ENCODE assay signal across 10 cellular contexts in the genomic region with DNA sequence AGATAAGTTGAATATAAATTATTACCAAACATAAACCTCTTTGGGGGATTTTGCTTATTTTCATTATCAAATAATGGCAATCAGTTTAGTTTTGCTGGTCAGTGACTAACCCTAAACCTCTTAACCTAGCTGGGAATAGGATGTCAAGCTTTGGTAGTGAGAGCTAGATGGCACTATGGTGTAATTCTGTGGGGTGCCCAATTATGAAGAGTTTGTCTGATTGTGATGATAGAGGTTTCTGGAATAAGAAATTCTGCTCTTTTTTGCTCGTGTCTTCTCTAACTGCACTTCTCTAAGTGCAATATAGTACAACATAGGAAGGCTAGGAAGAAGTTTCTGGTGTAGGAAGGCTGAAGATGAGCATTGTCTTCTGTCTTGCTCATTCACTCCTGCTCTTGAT. TPM values are rescaled to one million over a fixed set of nuclear protein-coding genes. Genes with fewer than 3 reads are reported as not detected.
A peak's percentile ranks its signal among the peaks of the same experiment; 100 is the strongest.
DNase-seq lines count a peak whose midpoint lies in the region; ATAC-seq and TF ChIP-seq lines count a peak whose summit lies in the region.
"Had no signal": no experiment of that assay in that cellular context is flagged by ENCODE, and none has a peak within 500 bp of the region (broad histone marks: within the 10 kb centered on the region; RNA-seq: fewer than 3 reads in every experiment).

No MANE protein-coding gene starts in this region.

- TSS peak; percentile 71 for BruUV-seq in mammary epithelial cell (replicated peaks; lab: Mats Ljungman, UMichigan)

- dilution Hi-C loops in mammary epithelial cell (cut with HindIII; ENCODE audit: low sequenced_read_pairs) = loop anchor here (25.0 kb wide), 1 partner anchor 476 kb away; a partner anchor contains a TSS

- H3K4me2 ChIP-seq in mammary epithelial cell (ENCODE audit: insufficient read depth, low read depth, low read length) = peak overlapping the region; percentile 46
- H3K4me2 ChIP-seq: BLaER1 had no signal

- TF ChIP-seq POLR2A in right lobe of liver (IDR thresholded peaks at IDR 0.05) = no peak

- H3K27ac ChIP-seq in mammary epithelial cell (ENCODE audit: insufficient read depth, low read depth, low read length) (peak overlapping the region; percentile 95), right lobe of liver (peak overlapping the region in 2 of 3 donors; percentile 24 to 68)
- H3K27ac ChIP-seq: BLaER1 had no signal

- H3K4me1 ChIP-seq in mammary epithelial cell (ENCODE audit: insufficient read depth, low read length) (peaks cover 24% of the 10 kb centered on the region), right lobe of liver (peaks cover 0 to 11% (median 0%) of the 10 kb centered on the region in 4 donors)
- H3K4me1 ChIP-seq: BLaER1 had no signal

- H3K9me3 ChIP-seq in mammary epithelial cell (replicated peaks; ENCODE audit: insufficient read depth, low read length) (no peaks in the 10 kb centered on the region), right lobe of liver (no peaks in the 10 kb centered on the region)
- H3K9me3 ChIP-seq: BLaER1 had no signal

- peak; percentile 40 to 63 for TF ChIP-seq CTCF in mammary epithelial cell (conservative IDR thresholded peaks at IDR 0.05 in 1 of 2, IDR thresholded peaks at IDR 0.05 in 1 of 2; ENCODE audit: extremely low read depth in 1 of 2, insufficient read depth in 1 of 2, low read depth in 1 of 2, low read length in 2 of 2)
- TF ChIP-seq CTCF in right lobe of liver (IDR thresholded peaks at IDR 0.05) = peak; percentile 35 to 56 (median 42)

- peak overlapping the region; percentile 29 for H2AFZ ChIP-seq in mammary epithelial cell (ENCODE audit: low read depth, low read length)

- 11% methylated on average over 1 of the region's 1 CpG for WGBS in mammary epithelial cell (ENCODE audit: low coverage, missing lambda C conversion rate)
- 0% methylated on average over 1 of the region's 1 CpG for WGBS in right lobe of liver (ENCODE audit: insufficient coverage, low coverage, low lambda C conversion rate, missing lambda C conversion rate)

- no peaks in the 10 kb centered on the region for H3K79me2 ChIP-seq in mammary epithelial cell (ENCODE audit: insufficient read depth, low read length)

- in situ Hi-C loops in mammary epithelial cell (cut with MboI; ENCODE audit: low sequenced_read_pairs in 2 of 2) = loop anchor here (10.0 kb wide), 2 partner anchors 479 to 489 kb away; no protein-coding TSS in a partner anchor

- peak overlapping the region; percentile 72 for H3K9ac ChIP-seq in mammary epithelial cell (ENCODE audit: insufficient read depth, low read length)
- H3K9ac ChIP-seq: BLaER1 had no signal

- no peak for DNase-seq in Right ventricle myocardium inferior (ENCODE audit: missing footprints)
- DNase-seq in cardiac septum (ENCODE audit: low spot score) = no peak
- DNase-seq in mammary epithelial cell = peak; percentile 72
- DNase-seq in right lobe of liver = no peak
- DNase-seq in NCI-H2029 (lab: John Stamatoyannopoulos, UW) = no peak
- no peak for DNase-seq in NCI-H2107 treated with DMSO at 0.1 percent for 48 hours (lab: John Stamatoyannopoulos, UW; ENCODE audit: unreplicated experiment)
- DNase-seq: NCI-H1930 had no signal

- no peak overlapping the region for H3K4me3 ChIP-seq in mammary epithelial cell (replicated peaks in 1 of 3; ENCODE audit: insufficient read depth in 1 of 3, low read depth in 2 of 3, low read length in 3 of 3)
- H3K4me3 ChIP-seq in right lobe of liver = no peak overlapping the region
- H3K4me3 ChIP-seq: BLaER1 had no signal

- peak; percentile 82 for ATAC-seq in Right ventricle myocardium inferior
- peak; percentile 83 to 93 (median 92) for ATAC-seq in right lobe of liver
- no peak for ATAC-seq in GM19467 (IDR thresholded peaks at IDR 0.05; ENCODE audit: unreplicated experiment)
- no peak for ATAC-seq in HG03280 (IDR thresholded peaks at IDR 0.05; ENCODE audit: unreplicated experiment)

- H4K20me1 ChIP-seq in mammary epithelial cell (ENCODE audit: insufficient read depth, low read length) = no peaks in the 10 kb centered on the region
- H4K20me1 ChIP-seq: BLaER1 had no signal

- H3K27me3 ChIP-seq in mammary epithelial cell (ENCODE audit: insufficient read depth, low read length) (no peaks in the 10 kb centered on the region), right lobe of liver (no peaks in the 10 kb centered on the region)
- H3K27me3 ChIP-seq: BLaER1 had no signal

- CTCF ChIA-PET in mammary epithelial cell (lab: Charles Lee; ENCODE audit: low non-redundant PET) = interaction anchor here (0.5 to 1.0 kb wide), 5 partner anchors 31 to 712 kb away, joined by 3 to 7 read pairs (median 3); no protein-coding TSS in a partner anchor

- H3K36me3 ChIP-seq in mammary epithelial cell (ENCODE audit: insufficient read depth, low read length) (no peaks in the 10 kb centered on the region), right lobe of liver (no peaks in the 10 kb centered on the region)
- H3K36me3 ChIP-seq: BLaER1 had no signal

- intact Hi-C loops in Right ventricle myocardium inferior (cut with DNase I) = loop anchor here (1.0 to 5.0 kb wide), 5 partner anchors 83 to 470 kb away; a partner anchor contains a TSS
- intact Hi-C loops in cardiac septum (cut with DNase I) = loop anchor here (2.0 kb wide), 1 partner anchor 471 kb away; a partner anchor contains a TSS
- intact Hi-C loops in mammary epithelial cell (cut with micrococcal nuclease) = loop anchor here (1.0 to 5.0 kb wide), 6 partner anchors 73 to 731 kb away; a partner anchor contains a TSS
- intact Hi-C loops in right lobe of liver (cut with DNase I) = no loop called here

RNA-seq across cellular contexts. Expression of a gene that starts 59.8 kb away (rescaled TPM):
- total RNA-seq in Right ventricle myocardium inferior = 0.57 TPM
- 0.16 TPM for total RNA-seq in cardiac septum
- total RNA-seq in mammary epithelial cell = not detected
- not detected for polyA plus RNA-seq in mammary epithelial cell
- not detected for polyA minus RNA-seq in mammary epithelial cell
- total RNA-seq in right lobe of liver = under 1 TPM in 3 of 6 experiments, not detected in 3; 0.13 to 0.44 (median 0.22) TPM

Comparison
In these comparisons a context has a peak if more than half of its experiments do, and no peak if none do; other contexts are left out.
1. ATAC-seq: peak in Right ventricle myocardium inferior (single experiment) and right lobe of liver (4 of 4); none in GM19467 (single experiment) and HG03280 (single experiment).
2. intact Hi-C loops: an anchor here in Right ventricle myocardium inferior (1.0 to 5.0 kb wide), cardiac septum (2.0 kb wide) and mammary epithelial cell (1.0 to 5.0 kb wide); none called in right lobe of liver.